Comparison of ENCODE assay signal across 8 cellular contexts in the genomic region with DNA sequence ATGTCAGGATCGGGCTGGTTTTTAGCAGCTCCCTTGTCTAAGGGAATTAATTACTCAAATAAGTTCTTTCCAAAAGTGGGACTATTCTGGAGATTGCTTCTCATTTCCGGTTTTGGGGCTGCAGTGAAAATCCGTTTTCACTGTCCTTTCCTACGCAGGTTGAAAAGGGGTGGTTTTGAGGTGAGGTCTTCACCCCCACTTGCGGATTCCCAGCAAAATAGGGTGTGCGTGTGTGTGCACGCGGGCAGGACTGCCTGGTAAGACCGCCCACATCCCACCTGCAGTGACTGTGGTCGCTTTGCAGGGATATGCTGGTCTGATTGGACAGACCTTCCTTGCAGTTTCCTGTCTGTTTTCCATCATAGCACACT. TPM values are rescaled to one million over a fixed set of nuclear protein-coding genes. Genes with fewer than 3 reads are reported as not detected.
DNase-seq lines count a peak whose midpoint lies in the region; ATAC-seq and TF ChIP-seq lines count a peak whose summit lies in the region.

No MANE protein-coding gene starts in this region.

- H3K9me3 ChIP-seq in WERI-Rb-1 (ENCODE audit: severe bottlenecking) (no peaks in the 10 kb centered on the region), colonic mucosa (no peaks in the 10 kb centered on the region), muscle layer of duodenum (ENCODE audit: control insufficient read depth in 1 of 2, low read length in 2 of 2) (no peaks in the 10 kb centered on the region), thyroid gland (no peaks in the 10 kb centered on the region)

- DNase-seq in WERI-Rb-1 (peak; percentile 15), colonic mucosa (no peak), thyroid gland (no peak), dedifferentiated amniotic fluid mesenchymal stem cell (ENCODE audit: extremely low spot score) (no peak), SW480 (ENCODE audit: low spot score) (no peak)

- no peak for TF ChIP-seq POLR2A in thyroid gland (IDR thresholded peaks at IDR 0.05)

- WGBS in thyroid gland, 2 donors = 54 to 70% methylated on average over 10 of the region's 10 CpGs

- H3K4me1 ChIP-seq in colonic mucosa (no peaks in the 10 kb centered on the region), muscle layer of duodenum (ENCODE audit: control insufficient read depth in 1 of 2, insufficient read depth in 2 of 2, low read length in 2 of 2) (peaks cover 5 to 14% of the 10 kb centered on the region in 2 donors), thyroid gland (peaks cover 29 to 31% of the 10 kb centered on the region in 2 donors)

- intact Hi-C loops in colonic mucosa (cut with DNase I) (no loop called here), thyroid gland (cut with DNase I) (loop anchor here (10.0 kb wide), 1 partner anchor 51 kb away; no protein-coding TSS in a partner anchor)

- H3K27ac ChIP-seq in WERI-Rb-1 (peak overlapping the region; percentile 76), colonic mucosa (peak overlapping the region; percentile 67), muscle layer of duodenum (ENCODE audit: low read length) (peak overlapping the region; percentile 71), thyroid gland (peak overlapping the region; percentile 36 to 89 (median 88))

- H3K9ac ChIP-seq in colonic mucosa (ENCODE audit: low read depth in 2 of 2, low read length in 2 of 2) = peak overlapping the region; percentile 65 to 96

- H3K27me3 ChIP-seq in WERI-Rb-1 (ENCODE audit: insufficient read depth, low read depth, severe bottlenecking) = no peaks in the 10 kb centered on the region
- no peaks in the 10 kb centered on the region for H3K27me3 ChIP-seq in colonic mucosa
- no peaks in the 10 kb centered on the region for H3K27me3 ChIP-seq in muscle layer of duodenum (ENCODE audit: low read depth, low read length)
- H3K27me3 ChIP-seq in thyroid gland = no peaks in the 10 kb centered on the region

- ATAC-seq in GM18868 (IDR thresholded peaks at IDR 0.05; ENCODE audit: unreplicated experiment) = peak; percentile 18
- peak; percentile 15 for ATAC-seq in HG02981 (IDR thresholded peaks at IDR 0.05; ENCODE audit: unreplicated experiment)

- TF ChIP-seq CTCF in WERI-Rb-1 (IDR thresholded peaks at IDR 0.05; ENCODE audit: low read depth, low read length) = no peak
- TF ChIP-seq CTCF in colonic mucosa (IDR thresholded peaks at IDR 0.05) = no peak
- no peak for TF ChIP-seq CTCF in thyroid gland (IDR thresholded peaks at IDR 0.05)

- H3K4me3 ChIP-seq in WERI-Rb-1 (ENCODE audit: low read depth, low read length) = peak overlapping the region; percentile 95
- peak overlapping the region; percentile 63 for H3K4me3 ChIP-seq in colonic mucosa
- peak overlapping the region; percentile 71 to 96 for H3K4me3 ChIP-seq in muscle layer of duodenum (ENCODE audit: low read depth in 1 of 2, low read length in 2 of 2)
- H3K4me3 ChIP-seq in thyroid gland (replicated peaks in 1 of 3) = peak overlapping the region in 2 of 3 donors; percentile 90 to 93

- H3K36me3 ChIP-seq in WERI-Rb-1 (peaks cover 2% of the 10 kb centered on the region; the same call in 1 of the 2 replicates), colonic mucosa (no peaks in the 10 kb centered on the region), muscle layer of duodenum (ENCODE audit: control insufficient read depth in 1 of 2, insufficient read depth in 2 of 2, low read length in 2 of 2) (no peaks in the 10 kb centered on the region), thyroid gland (no peaks in the 10 kb centered on the region)

RNA-seq across cellular contexts. Expression of a gene that starts 0.5 kb away (rescaled TPM):
- total RNA-seq in colonic mucosa = 1 to 10 TPM; 5.7 to 8.3 TPM
- 10 to 100 TPM; 42.2 to 53.0 (median 44.5) TPM for total RNA-seq in thyroid gland

Comparison
In these comparisons a context has a peak if more than half of its experiments do, and no peak if none do; other contexts are left out.
1. RNA of a gene that starts 0.5 kb away (total RNA-seq): 42.2 to 53.0 TPM in thyroid gland; 5.7 to 8.3 TPM in colonic mucosa; every median in the first group is over 4 times any median in the second.
2. Peak in every context shown above with its lines, with median percentiles within 50 percentile points of each other: H3K27ac ChIP-seq and H3K4me3 ChIP-seq.